8 cellular contexts compared by ENCODE assay signal in the genomic region with DNA sequence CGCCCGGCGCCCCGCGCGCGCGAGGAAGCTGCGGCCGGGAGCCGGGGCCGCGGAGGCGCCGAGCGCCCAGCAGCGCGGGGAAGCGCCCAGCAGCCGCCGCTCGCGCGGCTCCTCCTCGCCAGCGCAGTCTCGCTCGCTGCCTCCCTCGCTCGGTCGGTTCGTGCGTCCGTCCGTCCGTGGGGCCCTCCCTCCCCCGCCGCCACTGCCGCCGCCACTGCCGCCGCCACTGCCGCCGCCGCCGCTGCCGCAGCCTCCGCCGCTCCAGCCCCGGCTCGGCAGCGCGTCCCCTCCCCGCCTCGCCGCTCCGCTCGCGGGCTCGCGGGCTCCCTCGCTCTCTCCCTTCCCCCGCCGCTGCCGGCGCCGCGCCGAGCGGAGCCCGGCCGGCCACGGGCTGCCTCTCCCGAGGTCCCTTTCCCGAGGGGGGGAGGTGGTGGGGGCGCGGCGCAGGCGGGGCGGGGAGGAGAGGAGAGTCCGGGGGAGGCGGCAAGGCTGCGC. TPM values are rescaled to one million over a fixed set of nuclear protein-coding genes. Genes with fewer than 3 reads are reported as not detected.
DNase-seq lines count a peak whose midpoint lies in the region; ATAC-seq and TF ChIP-seq lines count a peak whose summit lies in the region.

A gene (minus strand): TSS at position 138 of the 495 bp plus-strand sequence.

- peak within 1 kb of the TSS; percentile 74 for H3K4me3 Mint-ChIP-seq in GM23338
- peak within 1 kb of the TSS; percentile 52 for H3K4me3 Mint-ChIP-seq in activated T-helper 2 cell treated with anti-CD3 and anti-CD28 coated beads, Interferon-gamma antibody, Interleukin-2, Interleukin-4, amounts not matched to agents 10 μg/mL and 5 μg/mL and 100 μg/mL, durations not matched to agents 14 hours and 24 hours and 36 hours (ENCODE audit: low read depth)

- no peak within 1 kb of the TSS for H3K27ac Mint-ChIP-seq in GM23338
- no peak within 1 kb of the TSS for H3K27ac Mint-ChIP-seq in activated T-helper 2 cell treated with anti-CD3 and anti-CD28 coated beads, Interferon-gamma antibody, Interleukin-2, Interleukin-4, amounts not matched to agents 10 μg/mL and 5 μg/mL and 100 μg/mL, durations not matched to agents 14 hours and 24 hours and 36 hours

- H3K4me1 ChIP-seq in GM23338 (ENCODE audit: insufficient read depth) (peaks cover 10% of the 10 kb centered on the region), heart left ventricle (peaks cover 0 to 68% (median 23%) of the 10 kb centered on the region in 12 donors), ovary (ENCODE audit: insufficient read depth) (peaks cover 11% of the 10 kb centered on the region)

- H3K79me2 ChIP-seq in GM23338 (replicated peaks; ENCODE audit: insufficient read depth), result no peaks in the 10 kb centered on the region

- no peak for TF ChIP-seq EP300 in ovary (IDR thresholded peaks at IDR 0.05)

- no peaks in the 10 kb centered on the region for H3K36me3 Mint-ChIP-seq in GM23338 (ENCODE audit: low read depth)
- H3K36me3 Mint-ChIP-seq in activated T-helper 2 cell treated with anti-CD3 and anti-CD28 coated beads, Interferon-gamma antibody, Interleukin-2, Interleukin-4, amounts not matched to agents 10 μg/mL and 5 μg/mL and 100 μg/mL, durations not matched to agents 14 hours and 24 hours and 36 hours (ENCODE audit: low read depth), result no peaks in the 10 kb centered on the region

- H3K4me1 Mint-ChIP-seq in GM23338, result peaks cover 16% of the 10 kb centered on the region
- no peaks in the 10 kb centered on the region for H3K4me1 Mint-ChIP-seq in activated T-helper 2 cell treated with anti-CD3 and anti-CD28 coated beads, Interferon-gamma antibody, Interleukin-2, Interleukin-4, amounts not matched to agents 10 μg/mL and 5 μg/mL and 100 μg/mL, durations not matched to agents 14 hours and 24 hours and 36 hours (ENCODE audit: low read depth)

- intact Hi-C loops in activated T-helper 2 cell treated with anti-CD3 and anti-CD28 coated beads, Interferon-gamma antibody, Interleukin-2, Interleukin-4, amounts not matched to agents 10 μg/mL and 5 μg/mL and 100 μg/mL, durations not matched to agents 14 hours and 24 hours and 36 hours (cut with micrococcal nuclease), result no loop called here
- intact Hi-C loops in heart left ventricle (cut with DNase I) (loop anchor here in 9 of 10 donors (1.0 to 10.0 kb wide), 14 partner anchors 105 to 348 kb away; no protein-coding TSS in a partner anchor), ovary (cut with DNase I) (loop anchor here in 1 of 4 donors (2.0 to 10.0 kb wide), 2 partner anchors 501 to 1365 kb away; no protein-coding TSS in a partner anchor)

- peak within 1 kb of the TSS; percentile 95 for H2AFZ ChIP-seq in GM23338

- H3K27ac ChIP-seq in GM23338 (ENCODE audit: low read depth) (no peak within 1 kb of the TSS), heart left ventricle (peak within 1 kb of the TSS; percentile 47 to 91 (median 80)), ovary (no peak within 1 kb of the TSS)

- no peaks in the 10 kb centered on the region for H3F3A ChIP-seq in GM23338 (replicated peaks; ENCODE audit: low read depth)

- ATAC-seq in GM23338 (peak; percentile 7), heart left ventricle (peak in 1 of 4 donors; percentile 11), GM21619 (IDR thresholded peaks at IDR 0.05; ENCODE audit: unreplicated experiment) (no peak)

- H3K9me3 Mint-ChIP-seq in GM23338, result no peaks in the 10 kb centered on the region
- H3K9me3 Mint-ChIP-seq in activated T-helper 2 cell treated with anti-CD3 and anti-CD28 coated beads, Interferon-gamma antibody, Interleukin-2, Interleukin-4, amounts not matched to agents 10 μg/mL and 5 μg/mL and 100 μg/mL, durations not matched to agents 14 hours and 24 hours and 36 hours, result no peaks in the 10 kb centered on the region

- peak within 1 kb of the TSS; percentile 83 for H3K4me2 ChIP-seq in GM23338

- TF ChIP-seq POLR2A in heart left ventricle (IDR thresholded peaks at IDR 0.05) (no peak), ovary (IDR thresholded peaks at IDR 0.05) (no peak)

- H3K27me3 ChIP-seq in GM23338 (ENCODE audit: insufficient read depth) (peaks cover 58% of the 10 kb centered on the region), heart left ventricle (peaks cover 0 to 49% (median 3%) of the 10 kb centered on the region in 9 donors), ovary (no peaks in the 10 kb centered on the region)

- H3K9me3 ChIP-seq in heart left ventricle (no peaks in the 10 kb centered on the region), ovary (no peaks in the 10 kb centered on the region)

- H4K20me1 ChIP-seq in GM23338 (replicated peaks; ENCODE audit: insufficient read depth), result no peaks in the 10 kb centered on the region

- H3K27me3 Mint-ChIP-seq in GM23338 (ENCODE audit: insufficient read depth, low read depth, poor library complexity), result peaks cover 50% of the 10 kb centered on the region
- H3K27me3 Mint-ChIP-seq in activated T-helper 2 cell treated with anti-CD3 and anti-CD28 coated beads, Interferon-gamma antibody, Interleukin-2, Interleukin-4, amounts not matched to agents 10 μg/mL and 5 μg/mL and 100 μg/mL, durations not matched to agents 14 hours and 24 hours and 36 hours (ENCODE audit: low read depth), result peaks cover 79% of the 10 kb centered on the region

- 0 to 5% (median 1%) methylated on average over 19 to 83 of the region's 83 CpGs for WGBS in heart left ventricle, 4 donors
- WGBS in ovary, 3 donors, result 0 to 1% (median 1%) methylated on average over 21 to 80 of the region's 83 CpGs

- peak; percentile 70 for DNase-seq in AG08396 (ENCODE audit: low spot score)
- peak; percentile 42 for DNase-seq in GM23338 (ENCODE audit: low spot score)
- peak; percentile 12 for DNase-seq in activated T-helper 2 cell treated with anti-CD3 and anti-CD28 coated beads, Interferon-gamma antibody, Interleukin-2, Interleukin-4, amounts not matched to agents 10 μg/mL and 5 μg/mL and 100 μg/mL, durations not matched to agents 14 hours and 24 hours and 36 hours (ENCODE audit: low spot score)
- DNase-seq in heart left ventricle, result peak; percentile 46 to 67 (median 55)
- peak in 2 of 5 donors; percentile 25 to 43 for DNase-seq in ovary
- DNase-seq in NCI-H187 treated with DMSO at 0.1 percent for 48 hours (lab: John Stamatoyannopoulos, UW), result no peak
- no peak for DNase-seq in HPDE6-E6E7 (ENCODE audit: extremely low spot score)

- H3K36me3 ChIP-seq in GM23338 (ENCODE audit: insufficient read depth), result no peaks in the 10 kb centered on the region
- no peaks in the 10 kb centered on the region for H3K36me3 ChIP-seq in heart left ventricle
- no peaks in the 10 kb centered on the region for H3K36me3 ChIP-seq in ovary

- H3K4me3 ChIP-seq in GM23338, result peak within 1 kb of the TSS; percentile 60
- H3K4me3 ChIP-seq in heart left ventricle, result peak within 1 kb of the TSS; percentile 49 to 82 (median 64)
- H3K4me3 ChIP-seq in ovary, result peak within 1 kb of the TSS; percentile 52

- no peaks in the 10 kb centered on the region for H3K9me2 ChIP-seq in GM23338 (ENCODE audit: insufficient read depth)

- TF ChIP-seq CTCF in GM23338 (conservative IDR thresholded peaks at IDR 0.05; ENCODE audit: low read depth in 2 of 2) (no peak), heart left ventricle (IDR thresholded peaks at IDR 0.05) (peak in 2 of 12 donors; percentile 13), ovary (IDR thresholded peaks at IDR 0.05) (no peak)

TF ChIP-seq in GM23338, 12 proteins besides CTCF, POLR2A, EP300 and RAD21 (continues in another document):
- TF ChIP-seq NANOG (IDR thresholded peaks at IDR 0.05; ENCODE audit: borderline replicate concordance) (no peak), STAT1 (IDR thresholded peaks at IDR 0.05; ENCODE audit: unreplicated experiment) (no peak), JUNB (IDR thresholded peaks at IDR 0.05; ENCODE audit: unreplicated experiment) (no peak)
- TF ChIP-seq, protein P1, sequence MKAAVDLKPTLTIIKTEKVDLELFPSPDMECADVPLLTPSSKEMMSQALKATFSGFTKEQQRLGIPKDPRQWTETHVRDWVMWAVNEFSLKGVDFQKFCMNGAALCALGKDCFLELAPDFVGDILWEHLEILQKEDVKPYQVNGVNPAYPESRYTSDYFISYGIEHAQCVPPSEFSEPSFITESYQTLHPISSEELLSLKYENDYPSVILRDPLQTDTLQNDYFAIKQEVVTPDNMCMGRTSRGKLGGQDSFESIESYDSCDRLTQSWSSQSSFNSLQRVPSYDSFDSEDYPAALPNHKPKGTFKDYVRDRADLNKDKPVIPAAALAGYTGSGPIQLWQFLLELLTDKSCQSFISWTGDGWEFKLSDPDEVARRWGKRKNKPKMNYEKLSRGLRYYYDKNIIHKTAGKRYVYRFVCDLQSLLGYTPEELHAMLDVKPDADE (IDR thresholded peaks at IDR 0.05), result no peak
- TF ChIP-seq, protein P2, sequence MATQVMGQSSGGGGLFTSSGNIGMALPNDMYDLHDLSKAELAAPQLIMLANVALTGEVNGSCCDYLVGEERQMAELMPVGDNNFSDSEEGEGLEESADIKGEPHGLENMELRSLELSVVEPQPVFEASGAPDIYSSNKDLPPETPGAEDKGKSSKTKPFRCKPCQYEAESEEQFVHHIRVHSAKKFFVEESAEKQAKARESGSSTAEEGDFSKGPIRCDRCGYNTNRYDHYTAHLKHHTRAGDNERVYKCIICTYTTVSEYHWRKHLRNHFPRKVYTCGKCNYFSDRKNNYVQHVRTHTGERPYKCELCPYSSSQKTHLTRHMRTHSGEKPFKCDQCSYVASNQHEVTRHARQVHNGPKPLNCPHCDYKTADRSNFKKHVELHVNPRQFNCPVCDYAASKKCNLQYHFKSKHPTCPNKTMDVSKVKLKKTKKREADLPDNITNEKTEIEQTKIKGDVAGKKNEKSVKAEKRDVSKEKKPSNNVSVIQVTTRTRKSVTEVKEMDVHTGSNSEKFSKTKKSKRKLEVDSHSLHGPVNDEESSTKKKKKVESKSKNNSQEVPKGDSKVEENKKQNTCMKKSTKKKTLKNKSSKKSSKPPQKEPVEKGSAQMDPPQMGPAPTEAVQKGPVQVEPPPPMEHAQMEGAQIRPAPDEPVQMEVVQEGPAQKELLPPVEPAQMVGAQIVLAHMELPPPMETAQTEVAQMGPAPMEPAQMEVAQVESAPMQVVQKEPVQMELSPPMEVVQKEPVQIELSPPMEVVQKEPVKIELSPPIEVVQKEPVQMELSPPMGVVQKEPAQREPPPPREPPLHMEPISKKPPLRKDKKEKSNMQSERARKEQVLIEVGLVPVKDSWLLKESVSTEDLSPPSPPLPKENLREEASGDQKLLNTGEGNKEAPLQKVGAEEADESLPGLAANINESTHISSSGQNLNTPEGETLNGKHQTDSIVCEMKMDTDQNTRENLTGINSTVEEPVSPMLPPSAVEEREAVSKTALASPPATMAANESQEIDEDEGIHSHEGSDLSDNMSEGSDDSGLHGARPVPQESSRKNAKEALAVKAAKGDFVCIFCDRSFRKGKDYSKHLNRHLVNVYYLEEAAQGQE (IDR thresholded peaks at IDR 0.05; ENCODE audit: unreplicated experiment), result no peak

RNA-seq across cellular contexts. Expression of the gene that starts here (rescaled TPM):
- total RNA-seq in GM23338 (2014; rRNA removed; shearing (Covaris generic)), result 0.10 and 1.0 TPM in 2 replicates
- polyA plus RNA-seq in GM23338 (2016; fragmentation: Nextera tagmentation; extraction: Ambion mirVana) (0.03 and 0.18 TPM in 2 replicates), heart left ventricle (10 to 100 TPM in 1 of 2 donors, 1 to 10 TPM in 1; 7.2 to 10.3 TPM), ovary (1 to 10 TPM in 1 of 2 donors, under 1 TPM in 1; 0.29 to 3.0 TPM)
- not detected in 2 replicates for total RNA-seq in activated T-helper 2 cell treated with anti-CD3 and anti-CD28 coated beads, Interferon-gamma antibody, Interleukin-2, Interleukin-4, amounts not matched to agents 10 μg/mL and 5 μg/mL and 100 μg/mL, durations not matched to agents 14 hours and 24 hours and 36 hours
- total RNA-seq in heart left ventricle (10 to 100 TPM; 11.5 to 23.0 (median 17.4) TPM), ovary (1 to 10 TPM in 3 of 7 donors, under 1 TPM in 4; 0.15 to 6.5 (median 0.60) TPM)

Comparison
In these comparisons a context has a peak if more than half of its experiments do, and no peak if none do; other contexts are left out.
1. Peak in DNase-seq in activated T-helper 2 cell treated with anti-CD3 and anti-CD28 coated beads, Interferon-gamma antibody, Interleukin-2, Interleukin-4, amounts not matched to agents 10 μg/mL and 5 μg/mL and 100 μg/mL, durations not matched to agents 14 hours and 24 hours and 36 hours; RNA of the gene not detected or under 1 TPM.
2. DNase-seq: peak in AG08396 (single experiment), GM23338 (single experiment) and heart left ventricle (5 of 5); none in NCI-H187 treated with DMSO at 0.1 percent for 48 hours (single experiment) and HPDE6-E6E7 (single experiment).
3. H3K27ac ChIP-seq: peak in heart left ventricle (12 of 12); none in GM23338 (single experiment) and ovary (0 of 2).
4. Peak in every context shown above with its lines, with median percentiles within 50 percentile points of each other: H3K4me3 ChIP-seq.